Comparison of ENCODE assay signal across 1 cellular context in the genomic region with DNA sequence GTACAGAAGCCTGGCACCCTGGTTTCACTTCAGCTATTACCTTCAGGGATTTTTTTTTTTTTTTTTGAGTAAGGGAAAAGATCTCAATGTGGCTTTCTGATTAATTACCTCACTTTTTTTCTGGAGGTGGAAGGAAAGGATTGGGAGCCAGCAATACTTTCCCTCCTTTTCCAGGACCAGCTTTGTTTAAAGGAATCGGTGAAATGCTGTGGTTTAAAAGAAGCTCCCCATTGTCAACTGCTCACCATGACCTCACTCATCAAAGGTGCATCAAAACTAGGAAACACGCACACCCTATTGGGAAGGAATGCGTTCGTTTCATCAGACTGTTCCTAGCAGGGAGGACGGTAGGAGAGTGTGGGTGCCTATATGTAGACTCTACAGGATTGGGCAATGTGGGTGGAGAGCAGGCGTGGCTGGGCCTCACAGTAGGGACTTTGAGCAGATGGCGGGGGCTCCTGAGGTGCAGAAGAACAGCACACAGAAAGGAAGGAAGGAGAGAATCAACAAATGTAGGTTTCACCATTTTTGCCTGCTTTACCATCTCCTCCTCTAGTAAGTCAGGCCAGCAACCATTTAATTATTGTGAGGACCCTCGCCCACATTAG.
TF ChIP-seq lines count a peak whose summit lies in the region.

No MANE protein-coding gene starts in this region.

TF ChIP-seq in HepG2, 621 proteins besides CTCF, POLR2A, EP300 and RAD21 (continued from another document and continues in another):
- TF ChIP-seq ZXDC (CRISPR knock-in tag; IDR thresholded peaks at IDR 0.05) (no peak), TEAD2 (CRISPR knock-in tag; IDR thresholded peaks at IDR 0.05) (no peak), ZNF839 (CRISPR knock-in tag; IDR thresholded peaks at IDR 0.05; ENCODE audit: borderline replicate concordance) (no peak), NCOR1 (IDR thresholded peaks at IDR 0.05; ENCODE audit: borderline replicate concordance, low read length) (peak; percentile 88), HDAC2 (CRISPR knock-in tag; IDR thresholded peaks at IDR 0.05) (peak; percentile 97), CEBPB (IDR thresholded peaks at IDR 0.05; ENCODE audit: borderline replicate concordance, low read depth, low read length) (peak; percentile 96), ZNF780A (CRISPR knock-in tag; IDR thresholded peaks at IDR 0.05) (no peak), PHF21A (CRISPR knock-in tag; IDR thresholded peaks at IDR 0.05) (peak; percentile 85), NR2F6 (IDR thresholded peaks at IDR 0.05) (peak; percentile 79), NR2F6 (CRISPR knock-in tag; IDR thresholded peaks at IDR 0.05) (peak; percentile 83), ATF1 (CRISPR knock-in tag; IDR thresholded peaks at IDR 0.05) (0 out of 2 replicates have a peak, but pooled peaks have one; percentile 30), ZNF589 (CRISPR knock-in tag; conservative IDR thresholded peaks at IDR 0.05) (0 out of 2 replicates have a peak, but pooled peaks have one; percentile 64), FOSL2 (CRISPR knock-in tag; IDR thresholded peaks at IDR 0.05) (peak; percentile 78), ZNF207 (IDR thresholded peaks at IDR 0.05; ENCODE audit: borderline replicate concordance) (no peak), ARID3A (IDR thresholded peaks at IDR 0.05; ENCODE audit: low read depth, low read length) (peak; percentile 54; the same call in 1 of the 2 replicates), BCL6 (CRISPR knock-in tag; IDR thresholded peaks at IDR 0.05) (peak; percentile 85), KMT2A (CRISPR knock-in tag; IDR thresholded peaks at IDR 0.05) (peak; percentile 39; the same call in 1 of the 2 replicates), SCMH1 (CRISPR knock-in tag; IDR thresholded peaks at IDR 0.05; ENCODE audit: borderline replicate concordance) (no peak), CREB1 (IDR thresholded peaks at IDR 0.05) (peak; percentile 48; the same call in 1 of the 2 replicates), CREB1 (CRISPR knock-in tag; IDR thresholded peaks at IDR 0.05) (peak; percentile 76), HNRNPL (IDR thresholded peaks at IDR 0.05; ENCODE audit: low read depth, low read length) (no peak), ZNF33A (CRISPR knock-in tag; IDR thresholded peaks at IDR 0.05; ENCODE audit: borderline replicate concordance) (peak; percentile 69; the same call in 1 of the 2 replicates), ZMYM4 (CRISPR knock-in tag; IDR thresholded peaks at IDR 0.05) (peak; percentile 84), ZFP1 (CRISPR knock-in tag; IDR thresholded peaks at IDR 0.05) (0 out of 2 replicates have a peak, but pooled peaks have one; percentile 30), KLF15 (CRISPR knock-in tag; IDR thresholded peaks at IDR 0.05; ENCODE audit: borderline replicate concordance) (no peak), SOX5 (CRISPR knock-in tag; IDR thresholded peaks at IDR 0.05; ENCODE audit: borderline replicate concordance) (peak; percentile 77), ZNF761 (CRISPR knock-in tag; conservative IDR thresholded peaks at IDR 0.05) (0 out of 2 replicates have a peak, but pooled peaks have one; percentile 45), KLF16 (CRISPR knock-in tag; IDR thresholded peaks at IDR 0.05) (0 out of 4 replicates have a peak, but pooled peaks of 1 of the 2 experiments have one; percentile 31), WIZ (CRISPR knock-in tag; IDR thresholded peaks at IDR 0.05) (no peak), ZNF292 (CRISPR knock-in tag; IDR thresholded peaks at IDR 0.05; ENCODE audit: borderline replicate concordance, low read depth) (peak; percentile 94; the same call in 1 of the 2 replicates), NFAT5 (CRISPR knock-in tag; IDR thresholded peaks at IDR 0.05) (no peak), ZNF121 (CRISPR knock-in tag; IDR thresholded peaks at IDR 0.05) (no peak), ZNF3 (CRISPR knock-in tag; IDR thresholded peaks at IDR 0.05) (no peak), ZNF530 (CRISPR knock-in tag; IDR thresholded peaks at IDR 0.05; ENCODE audit: low read depth) (no peak), SOX13 (IDR thresholded peaks at IDR 0.05) (peak; percentile 63; the same call in 1 of the 2 replicates), SOX13 (CRISPR knock-in tag; conservative IDR thresholded peaks at IDR 0.05 in 1 of 2, IDR thresholded peaks at IDR 0.05 in 1 of 2) (peak in 1 of 2 experiments; percentile 86; a peak in 2 of 4 replicates), RXRA (CRISPR knock-in tag; IDR thresholded peaks at IDR 0.05) (peak; percentile 79; the same call in 1 of the 2 replicates)
- TF ChIP-seq, protein P1, sequence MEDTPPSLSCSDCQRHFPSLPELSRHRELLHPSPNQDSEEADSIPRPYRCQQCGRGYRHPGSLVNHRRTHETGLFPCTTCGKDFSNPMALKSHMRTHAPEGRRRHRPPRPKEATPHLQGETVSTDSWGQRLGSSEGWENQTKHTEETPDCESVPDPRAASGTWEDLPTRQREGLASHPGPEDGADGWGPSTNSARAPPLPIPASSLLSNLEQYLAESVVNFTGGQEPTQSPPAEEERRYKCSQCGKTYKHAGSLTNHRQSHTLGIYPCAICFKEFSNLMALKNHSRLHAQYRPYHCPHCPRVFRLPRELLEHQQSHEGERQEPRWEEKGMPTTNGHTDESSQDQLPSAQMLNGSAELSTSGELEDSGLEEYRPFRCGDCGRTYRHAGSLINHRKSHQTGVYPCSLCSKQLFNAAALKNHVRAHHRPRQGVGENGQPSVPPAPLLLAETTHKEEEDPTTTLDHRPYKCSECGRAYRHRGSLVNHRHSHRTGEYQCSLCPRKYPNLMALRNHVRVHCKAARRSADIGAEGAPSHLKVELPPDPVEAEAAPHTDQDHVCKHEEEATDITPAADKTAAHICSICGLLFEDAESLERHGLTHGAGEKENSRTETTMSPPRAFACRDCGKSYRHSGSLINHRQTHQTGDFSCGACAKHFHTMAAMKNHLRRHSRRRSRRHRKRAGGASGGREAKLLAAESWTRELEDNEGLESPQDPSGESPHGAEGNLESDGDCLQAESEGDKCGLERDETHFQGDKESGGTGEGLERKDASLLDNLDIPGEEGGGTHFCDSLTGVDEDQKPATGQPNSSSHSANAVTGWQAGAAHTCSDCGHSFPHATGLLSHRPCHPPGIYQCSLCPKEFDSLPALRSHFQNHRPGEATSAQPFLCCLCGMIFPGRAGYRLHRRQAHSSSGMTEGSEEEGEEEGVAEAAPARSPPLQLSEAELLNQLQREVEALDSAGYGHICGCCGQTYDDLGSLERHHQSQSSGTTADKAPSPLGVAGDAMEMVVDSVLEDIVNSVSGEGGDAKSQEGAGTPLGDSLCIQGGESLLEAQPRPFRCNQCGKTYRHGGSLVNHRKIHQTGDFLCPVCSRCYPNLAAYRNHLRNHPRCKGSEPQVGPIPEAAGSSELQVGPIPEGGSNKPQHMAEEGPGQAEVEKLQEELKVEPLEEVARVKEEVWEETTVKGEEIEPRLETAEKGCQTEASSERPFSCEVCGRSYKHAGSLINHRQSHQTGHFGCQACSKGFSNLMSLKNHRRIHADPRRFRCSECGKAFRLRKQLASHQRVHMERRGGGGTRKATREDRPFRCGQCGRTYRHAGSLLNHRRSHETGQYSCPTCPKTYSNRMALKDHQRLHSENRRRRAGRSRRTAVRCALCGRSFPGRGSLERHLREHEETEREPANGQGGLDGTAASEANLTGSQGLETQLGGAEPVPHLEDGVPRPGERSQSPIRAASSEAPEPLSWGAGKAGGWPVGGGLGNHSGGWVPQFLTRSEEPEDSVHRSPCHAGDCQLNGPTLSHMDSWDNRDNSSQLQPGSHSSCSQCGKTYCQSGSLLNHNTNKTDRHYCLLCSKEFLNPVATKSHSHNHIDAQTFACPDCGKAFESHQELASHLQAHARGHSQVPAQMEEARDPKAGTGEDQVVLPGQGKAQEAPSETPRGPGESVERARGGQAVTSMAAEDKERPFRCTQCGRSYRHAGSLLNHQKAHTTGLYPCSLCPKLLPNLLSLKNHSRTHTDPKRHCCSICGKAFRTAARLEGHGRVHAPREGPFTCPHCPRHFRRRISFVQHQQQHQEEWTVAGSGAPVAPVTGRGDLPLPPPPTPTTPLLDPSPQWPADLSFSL (CRISPR knock-in tag; IDR thresholded peaks at IDR 0.05): no peak
- TF ChIP-seq, protein P2, sequence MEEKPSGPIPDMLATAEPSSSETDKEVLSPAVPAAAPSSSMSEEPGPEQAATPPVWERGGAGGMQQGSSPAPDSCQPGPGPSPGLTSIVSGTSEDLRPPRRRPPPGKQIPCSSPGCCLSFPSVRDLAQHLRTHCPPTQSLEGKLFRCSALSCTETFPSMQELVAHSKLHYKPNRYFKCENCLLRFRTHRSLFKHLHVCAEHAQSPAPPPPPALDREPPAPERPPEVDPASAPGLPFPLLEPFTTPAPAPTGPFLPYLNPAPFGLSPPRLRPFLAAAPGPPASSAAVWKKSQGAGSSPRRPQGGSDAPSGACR (CRISPR knock-in tag; IDR thresholded peaks at IDR 0.05): peak; percentile 51; the same call in 1 of the 2 replicates
- TF ChIP-seq, protein P3, sequence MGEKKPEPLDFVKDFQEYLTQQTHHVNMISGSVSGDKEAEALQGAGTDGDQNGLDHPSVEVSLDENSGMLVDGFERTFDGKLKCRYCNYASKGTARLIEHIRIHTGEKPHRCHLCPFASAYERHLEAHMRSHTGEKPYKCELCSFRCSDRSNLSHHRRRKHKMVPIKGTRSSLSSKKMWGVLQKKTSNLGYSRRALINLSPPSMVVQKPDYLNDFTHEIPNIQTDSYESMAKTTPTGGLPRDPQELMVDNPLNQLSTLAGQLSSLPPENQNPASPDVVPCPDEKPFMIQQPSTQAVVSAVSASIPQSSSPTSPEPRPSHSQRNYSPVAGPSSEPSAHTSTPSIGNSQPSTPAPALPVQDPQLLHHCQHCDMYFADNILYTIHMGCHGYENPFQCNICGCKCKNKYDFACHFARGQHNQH (CRISPR knock-in tag; IDR thresholded peaks at IDR 0.05): peak; percentile 71; the same call in 1 of the 2 replicates
